Comparison of ENCODE assay signal across 8 cellular contexts in the genomic region with DNA sequence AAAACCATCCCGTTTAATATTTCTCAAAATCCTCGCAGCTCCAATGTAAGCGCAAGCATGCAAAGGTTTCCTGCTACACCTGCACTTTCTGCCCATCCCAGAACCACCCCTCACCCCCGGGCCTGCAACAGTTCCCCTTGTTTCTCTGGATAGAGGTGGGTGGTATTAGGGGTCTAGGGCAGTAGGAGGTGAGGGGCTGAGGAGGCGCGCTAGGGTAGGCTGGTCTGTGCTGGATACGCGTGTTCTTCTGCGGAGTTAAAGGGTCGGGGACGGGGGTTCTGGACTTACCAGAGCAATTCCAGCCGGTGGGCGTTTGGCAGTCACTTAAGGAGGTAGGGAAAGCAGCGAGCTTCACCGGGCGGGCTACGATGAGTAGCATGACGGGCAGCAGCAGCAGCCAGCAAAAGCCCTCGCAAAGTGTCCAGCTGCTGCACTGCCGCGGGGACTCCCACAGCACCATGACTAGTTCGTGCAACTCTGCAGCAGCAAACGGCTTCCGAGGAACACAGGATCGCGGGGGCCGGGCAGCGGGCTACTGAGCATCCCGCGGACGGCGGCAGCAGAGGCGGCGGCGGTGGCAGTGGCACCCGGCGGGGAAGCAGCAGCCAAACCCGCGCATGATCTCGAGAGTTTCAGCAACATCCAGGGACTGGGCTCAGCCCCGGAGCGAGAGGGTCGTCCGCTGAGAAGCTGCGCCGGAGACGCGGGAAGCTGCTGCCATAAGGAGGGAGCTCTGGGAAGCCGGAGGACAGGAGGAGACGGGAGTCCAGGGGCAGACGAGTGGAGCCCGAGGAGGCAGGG. TPM values are rescaled to one million over a fixed set of nuclear protein-coding genes. Genes with fewer than 3 reads are reported as not detected.
DNase-seq lines count a peak whose midpoint lies in the region; ATAC-seq and TF ChIP-seq lines count a peak whose summit lies in the region.

No MANE protein-coding gene starts in this region.

- H3K27me3 Mint-ChIP-seq in activated CD4-positive, alpha-beta T cell treated with anti-CD3 and anti-CD28 coated beads for 36 hours: peaks cover 54% of the 10 kb centered on the region
- peaks cover 52 to 60% of the 10 kb centered on the region in 2 donors for H3K27me3 Mint-ChIP-seq in natural killer cell treated with Interleukin-12 subunit alpha and Interleukin-12 subunit beta and Interleukin-15 and Interleukin-18, amount 100 ng/mL, for 72 hours

- DNase-seq in SIG-M5 treated with dmso at 0.1 percent for 504 hours (lab: John Stamatoyannopoulos, UW; ENCODE audit: unreplicated experiment): peak; percentile 31
- no peak for DNase-seq in SIG-M5 (lab: John Stamatoyannopoulos, UW)
- DNase-seq in activated CD4-positive, alpha-beta T cell treated with anti-CD3 and anti-CD28 coated beads for 36 hours: peak; percentile 57
- no peak for DNase-seq in epithelial cell of proximal tubule (ENCODE audit: low read depth)
- no peak for DNase-seq in natural killer cell treated with Interleukin-12 subunit alpha and Interleukin-12 subunit beta and Interleukin-15 and Interleukin-18, amount 100 ng/mL, for 72 hours (ENCODE audit: low spot score)
- DNase-seq in aorta: peak; percentile 39 to 79
- no peak for DNase-seq in NCI-H1048 (lab: John Stamatoyannopoulos, UW)

- H3K4me3 ChIP-seq in epithelial cell of proximal tubule (ENCODE audit: low read depth, low read length) (peak overlapping the region; percentile 4), aorta (ENCODE audit: low read length in 2 of 2) (peak overlapping the region; percentile 8 to 9)

- POLR2A ChIA-PET in activated CD4-positive, alpha-beta T cell treated with anti-CD3 and anti-CD28 coated beads for 36 hours (lab: Charles Lee): no interaction called here

- no peaks in the 10 kb centered on the region for H3K9me3 Mint-ChIP-seq in activated CD4-positive, alpha-beta T cell treated with anti-CD3 and anti-CD28 coated beads for 36 hours (ENCODE audit: low read depth)
- H3K9me3 Mint-ChIP-seq in natural killer cell treated with Interleukin-12 subunit alpha and Interleukin-12 subunit beta and Interleukin-15 and Interleukin-18, amount 100 ng/mL, for 72 hours: no peaks in the 10 kb centered on the region

- intact Hi-C loops in activated CD4-positive, alpha-beta T cell treated with anti-CD3 and anti-CD28 coated beads for 36 hours (cut with DNase I, micrococcal nuclease): no loop called here
- intact Hi-C loops in aorta (cut with DNase I): loop anchor here in 1 of 2 donors (10.0 kb wide), 1 partner anchor 91 kb away; no protein-coding TSS in a partner anchor

- peak overlapping the region; percentile 68 for H3K4me3 Mint-ChIP-seq in activated CD4-positive, alpha-beta T cell treated with anti-CD3 and anti-CD28 coated beads for 36 hours
- peak overlapping the region; percentile 65 for H3K4me3 Mint-ChIP-seq in natural killer cell treated with Interleukin-12 subunit alpha and Interleukin-12 subunit beta and Interleukin-15 and Interleukin-18, amount 100 ng/mL, for 72 hours

- no peaks in the 10 kb centered on the region for H3K27me3 ChIP-seq in aorta (ENCODE audit: control insufficient read depth in 1 of 2, insufficient read depth in 2 of 2, low read length in 1 of 2)

- no peak overlapping the region for H3K27ac Mint-ChIP-seq in activated CD4-positive, alpha-beta T cell treated with anti-CD3 and anti-CD28 coated beads for 36 hours
- H3K27ac Mint-ChIP-seq in natural killer cell treated with Interleukin-12 subunit alpha and Interleukin-12 subunit beta and Interleukin-15 and Interleukin-18, amount 100 ng/mL, for 72 hours: no peak overlapping the region

- no peak for TF ChIP-seq CTCF in epithelial cell of proximal tubule (conservative IDR thresholded peaks at IDR 0.05; ENCODE audit: low read depth, low read length)

- no peaks in the 10 kb centered on the region for H3K36me3 ChIP-seq in aorta (ENCODE audit: control insufficient read depth in 1 of 2, insufficient read depth in 2 of 2, low read length in 1 of 2)

- CTCF ChIA-PET in activated CD4-positive, alpha-beta T cell treated with anti-CD3 and anti-CD28 coated beads for 36 hours (lab: Charles Lee): interaction anchor here (1.5 to 2.7 kb wide), 2 partner anchors 11 to 32 kb away, joined by 3 to 19 read pairs; no protein-coding TSS in a partner anchor

- whole genome bisulfite sequencing in aorta, 2 donors: 2 to 3% methylated on average over 52 of the region's 52 CpGs

- H3K4me1 Mint-ChIP-seq in activated CD4-positive, alpha-beta T cell treated with anti-CD3 and anti-CD28 coated beads for 36 hours: peaks cover 25% of the 10 kb centered on the region
- H3K4me1 Mint-ChIP-seq in natural killer cell treated with Interleukin-12 subunit alpha and Interleukin-12 subunit beta and Interleukin-15 and Interleukin-18, amount 100 ng/mL, for 72 hours (ENCODE audit: low read depth in 2 of 2): peaks cover 16 to 26% of the 10 kb centered on the region in 2 donors

- no peaks in the 10 kb centered on the region for H3K36me3 Mint-ChIP-seq in activated CD4-positive, alpha-beta T cell treated with anti-CD3 and anti-CD28 coated beads for 36 hours (ENCODE audit: low read depth)
- peaks cover 6% of the 10 kb centered on the region for H3K36me3 Mint-ChIP-seq in natural killer cell treated with Interleukin-12 subunit alpha and Interleukin-12 subunit beta and Interleukin-15 and Interleukin-18, amount 100 ng/mL, for 72 hours

- H3K27ac ChIP-seq in aorta (ENCODE audit: low read depth in 1 of 2, low read length in 2 of 2): no peak overlapping the region

- H3K4me1 ChIP-seq in aorta (ENCODE audit: control insufficient read depth in 1 of 2, insufficient read depth in 2 of 2, low read length in 2 of 2): no peaks in the 10 kb centered on the region

- H3K9me3 ChIP-seq in aorta (ENCODE audit: control insufficient read depth, low read length): no peaks in the 10 kb centered on the region

- ATAC-seq in HG03432 (IDR thresholded peaks at IDR 0.05; ENCODE audit: unreplicated experiment) (peak; percentile 28), aorta (ENCODE audit: low FRiP score) (peak; percentile 67)
- peak; percentile 59 for ATAC-seq in activated CD4-positive, alpha-beta T cell treated with anti-CD3 and anti-CD28 coated beads for 36 hours
- peak; percentile 39 to 52 for ATAC-seq in natural killer cell treated with Interleukin-12 subunit alpha and Interleukin-12 subunit beta and Interleukin-15 and Interleukin-18, amount 100 ng/mL, for 72 hours

RNA-seq across cellular contexts. Expression of gene TMEFF2, which starts 0.5 kb away (rescaled TPM):
- total RNA-seq in activated CD4-positive, alpha-beta T cell treated with anti-CD3 and anti-CD28 coated beads for 36 hours: not detected
- total RNA-seq in epithelial cell of proximal tubule: not detected in 2 replicates
- total RNA-seq in natural killer cell treated with Interleukin-12 subunit alpha and Interleukin-12 subunit beta and Interleukin-15 and Interleukin-18, amount 100 ng/mL, for 72 hours: not detected
- total RNA-seq in aorta: under 1 TPM in 1 of 2 donors, not detected in 1; 0.12 TPM
- not detected for polyA plus RNA-seq in aorta

Comparison
In these comparisons a context has a peak if more than half of its experiments do, and no peak if none do; other contexts are left out.
1. DNase-seq: peak in SIG-M5 treated with dmso at 0.1 percent for 504 hours (single experiment), activated CD4-positive, alpha-beta T cell treated with anti-CD3 and anti-CD28 coated beads for 36 hours (single experiment) and aorta (2 of 2); none in SIG-M5 (single experiment), epithelial cell of proximal tubule (single experiment), natural killer cell treated with Interleukin-12 subunit alpha and Interleukin-12 subunit beta and Interleukin-15 and Interleukin-18, amount 100 ng/mL, for 72 hours (single experiment) and NCI-H1048 (single experiment).
2. Peak in every context shown above with its lines, with median percentiles within 50 percentile points of each other: ATAC-seq.